In genomic region chr11:32333335-32333991, GRCh38 we compare ENCODE assay signal across 9 cellular contexts.
DNase-seq lines count a peak whose midpoint lies in the region; ATAC-seq, FAIRE-seq and TF ChIP-seq lines count a peak whose summit lies in the region.
"Had no signal": no experiment of that assay in that cellular context is flagged by ENCODE, and none has a peak within 500 bp of the region (broad histone marks: within the 10 kb centered on the region; RNA-seq: fewer than 3 reads in every experiment).

No MANE protein-coding gene starts in this region.

- peak overlapping the region; percentile 2; the same call in 1 of the 2 replicates for H2AFZ ChIP-seq in GM12878 (ENCODE audit: control insufficient read depth, low read depth, low read length)

- H3K4me1 ChIP-seq in ES-I3 (ENCODE audit: insufficient read depth, low read length): no peaks in the 10 kb centered on the region
- H3K4me1 ChIP-seq in Panc1 (ENCODE audit: control insufficient read depth, insufficient read depth, low read length): peaks cover 4% of the 10 kb centered on the region; the same call in 1 of the 2 replicates
- no peaks in the 10 kb centered on the region for H3K4me1 ChIP-seq in GM12878 (ENCODE audit: control insufficient read depth, insufficient read depth, low read length)
- peaks cover 2% of the 10 kb centered on the region for H3K4me1 ChIP-seq in iPS DF 6.9 (ENCODE audit: control insufficient read depth, insufficient read depth, low read length)

- SMC1A ChIA-PET in GM12878 (lab: Charles Lee; ENCODE audit: uncharacterized antibody, unreplicated experiment): interaction anchor here (0.6 kb wide), 1 partner anchor 103 kb away, joined by 3 read pairs; no protein-coding TSS in a partner anchor

- no peaks in the 10 kb centered on the region; the same call in none of the 2 replicates for H3K27me3 ChIP-seq in Panc1 (ENCODE audit: control insufficient read depth, insufficient read depth, low read length)
- peaks cover 1 to 6% of the 10 kb centered on the region in 2 experiments; a peak in 2 of 4 replicates for H3K27me3 ChIP-seq in GM12878 (replicated peaks in 1 of 2; ENCODE audit: control insufficient read depth in 2 of 2, insufficient read depth in 2 of 2, low read length in 1 of 2)
- H3K27me3 ChIP-seq in iPS DF 6.9 (ENCODE audit: control insufficient read depth, insufficient read depth, low read length): peaks cover 2% of the 10 kb centered on the region; the same call in 1 of the 2 replicates

- H3K27ac ChIP-seq in Panc1 (ENCODE audit: low read length): no peak overlapping the region
- no peak overlapping the region for H3K27ac ChIP-seq in GM12878 (ENCODE audit: control insufficient read depth, insufficient read depth)
- H3K27ac ChIP-seq in iPS DF 6.9 (ENCODE audit: low read length): no peak overlapping the region
- H3K27ac ChIP-seq: KMS-11 had no signal

- ATAC-seq in Panc1: peak; percentile 90
- no peak; the same call in 2 of the 3 replicates for ATAC-seq in GM12878

- peak; percentile 74 for TF ChIP-seq CTCF in Panc1 (IDR thresholded peaks at IDR 0.05)
- 0 out of 6 replicates have a peak, but pooled peaks of 1 of the 3 experiments have one; percentile 8 for TF ChIP-seq CTCF in GM12878 (IDR thresholded peaks at IDR 0.05 in 2 of 3, conservative IDR thresholded peaks at IDR 0.05 in 1 of 3; ENCODE audit: control insufficient read depth in 2 of 3, extremely low read depth in 1 of 3, insufficient read depth in 1 of 3, low read depth in 3 of 3, low read length in 3 of 3)
- TF ChIP-seq CTCF in retinal pigment epithelial cell (conservative IDR thresholded peaks at IDR 0.05; ENCODE audit: low read depth, low read length): peak; percentile 51
- TF ChIP-seq CTCF in D721Med (IDR thresholded peaks at IDR 0.05; ENCODE audit: insufficient read depth, missing control alignments): no peak

- CTCF ChIA-PET in Panc1 (lab: Charles Lee): interaction anchor here (0.6 to 1.1 kb wide), 4 partner anchors 10 to 777 kb away, joined by 3 to 15 read pairs (median 9); no protein-coding TSS in a partner anchor
- CTCF ChIA-PET in GM12878 (lab: Yijun Ruan, JAX): interaction anchor here (0.7 to 1.6 kb wide), 5 partner anchors 9 to 115 kb away, joined by 3 to 5 read pairs (median 3); no protein-coding TSS in a partner anchor

- peak; percentile 16; the same call in 1 of the 2 replicates for TF ChIP-seq RAD21 in GM12878 (IDR thresholded peaks at IDR 0.05; ENCODE audit: insufficient read depth, low read depth, low read length)

- no peak for TF ChIP-seq EP300 in GM12878 (IDR thresholded peaks at IDR 0.05; ENCODE audit: borderline replicate concordance in 1 of 2, control insufficient read depth in 1 of 2, low read depth in 2 of 2, low read length in 2 of 2)

- 22% methylated on average over 17 of the region's 57 CpGs for WGBS in GM12878 (ENCODE audit: insufficient coverage, insufficient replicate concordance, low lambda C conversion rate, missing lambda C conversion rate)
- WGBS in iPS DF 6.9 (ENCODE audit: insufficient coverage, insufficient read length): no CpG with 5 or more reads among the region's 57 CpGs

- FAIRE-seq in GM12878 (lab: Jason Lieb, UNC) (no peak), D721Med (lab: Jason Lieb, UNC) (no peak)

- BruUV-seq in Panc1 (replicated peaks; lab: Mats Ljungman, UMichigan) (no TSS peak), GM12878 (replicated peaks; lab: Mats Ljungman, UMichigan) (no TSS peak)

- no peak for DNase-seq in Panc1 (ENCODE audit: low read depth, low spot score)
- no peak for DNase-seq in GM12878 (ENCODE audit: low read depth, low spot score)
- DNase-seq in iPS DF 6.9 (ENCODE audit: low read depth, low spot score): no peak
- DNase-seq in retinal pigment epithelial cell (ENCODE audit: low read depth): no peak
- no peak for DNase-seq in D721Med (ENCODE audit: insufficient read length, low spot score)
- DNase-seq in NCI-H526 treated with DMSO at 0.1 percent for 48 hours (lab: John Stamatoyannopoulos, UW): no peak
- no peak for DNase-seq in DMS79 treated with DMSO at 0.1 percent for 48 hours (lab: John Stamatoyannopoulos, UW)

- H3K36me3 ChIP-seq in ES-I3 (ENCODE audit: insufficient read depth, low read length) (no peaks in the 10 kb centered on the region), Panc1 (ENCODE audit: control insufficient read depth, insufficient read depth, low read length) (no peaks in the 10 kb centered on the region), GM12878 (ENCODE audit: control insufficient read depth in 2 of 2, insufficient read depth in 2 of 2, low read length in 1 of 2) (no peaks in the 10 kb centered on the region), iPS DF 6.9 (ENCODE audit: control insufficient read depth, insufficient read depth, low read length) (no peaks in the 10 kb centered on the region)

- no peaks in the 10 kb centered on the region for H4K20me1 ChIP-seq in GM12878 (ENCODE audit: control insufficient read depth, insufficient read depth)

- H3K9ac ChIP-seq in ES-I3 (ENCODE audit: low read depth, low read length) (peak overlapping the region; percentile 65; the same call in 1 of the 2 replicates), GM12878 (ENCODE audit: control insufficient read depth, insufficient read depth, low read length) (no peak overlapping the region)
- H3K9ac ChIP-seq: KMS-11 had no signal

- POLR2A ChIA-PET in Panc1 (lab: Charles Lee): interaction anchor here (0.6 kb wide), 2 partner anchors 23 to 439 kb away, joined by 3 to 10 read pairs; no protein-coding TSS in a partner anchor
- POLR2A ChIA-PET in GM12878 (lab: Charles Lee): interaction anchor here (0.6 kb wide), 1 partner anchor 14 kb away, joined by 4 read pairs; no protein-coding TSS in a partner anchor

- TF ChIP-seq POLR2A in GM12878 (IDR thresholded peaks at IDR 0.05; ENCODE audit: low read depth, low read length): no peak

- no peaks in the 10 kb centered on the region for H3K79me2 ChIP-seq in GM12878 (ENCODE audit: control insufficient read depth, insufficient read depth, low read length)

- H3K4me3 ChIP-seq in Panc1 (ENCODE audit: low read depth in 2 of 2, low read length in 2 of 2): peak overlapping the region; percentile 41 to 60
- H3K4me3 ChIP-seq in GM12878: no peak overlapping the region
- H3K4me3 ChIP-seq in iPS DF 6.9 (ENCODE audit: low read length): peak overlapping the region; percentile 43; the same call in 1 of the 2 replicates
- H3K4me3 ChIP-seq in retinal pigment epithelial cell (ENCODE audit: low read length): peak overlapping the region; percentile 45

- in situ Hi-C loops in Panc1 (cut with HindIII; ENCODE audit: low pct_unique_long_range_greater_than_20kb, low sequenced_read_pairs) (no loop called here), GM12878 (cut with MboI) (no loop called here)

- H3K4me2 ChIP-seq in GM12878 (ENCODE audit: control insufficient read depth, insufficient read depth): peak overlapping the region; percentile 33; the same call in 1 of the 2 replicates
- H3K4me2 ChIP-seq: KMS-11 had no signal

- peaks cover 9% of the 10 kb centered on the region; the same call in 1 of the 2 replicates for H3K9me3 ChIP-seq in ES-I3 (ENCODE audit: control insufficient read depth, insufficient read depth, low read length)
- H3K9me3 ChIP-seq in Panc1 (ENCODE audit: control insufficient read depth, insufficient read depth, low read depth, low read length): no peaks in the 10 kb centered on the region
- H3K9me3 ChIP-seq in GM12878 (replicated peaks; ENCODE audit: control insufficient read depth, insufficient read depth, low read length): no peaks in the 10 kb centered on the region
- peaks cover 2% of the 10 kb centered on the region; the same call in 1 of the 2 replicates for H3K9me3 ChIP-seq in iPS DF 6.9 (ENCODE audit: control insufficient read depth, insufficient read depth, low read length)

- RAD21 ChIA-PET in GM12878 (lab: Charles Lee; ENCODE audit: unreplicated experiment): no interaction called here

- intact Hi-C loops in Panc1 (cut with micrococcal nuclease; ENCODE audit: unreplicated experiment): no loop called here
- intact Hi-C loops in GM12878 (cut with micrococcal nuclease; ENCODE audit: unreplicated experiment): no loop called here

TF ChIP-seq in GM12878, 131 proteins besides CTCF, POLR2A, EP300 and RAD21:
- TF ChIP-seq TCF12 (IDR thresholded peaks at IDR 0.05; ENCODE audit: low read depth, low read length): no peak
- TF ChIP-seq CREM (IDR thresholded peaks at IDR 0.05; ENCODE audit: low read depth): no peak
- TF ChIP-seq EGR1 (IDR thresholded peaks at IDR 0.05; ENCODE audit: borderline replicate concordance in 1 of 2, low read depth in 2 of 2, low read length in 2 of 2): no peak
- no peak for TF ChIP-seq IKZF2 (IDR thresholded peaks at IDR 0.05)
